In genomic region chr6:44058617-44059358, GRCh38 we compare ENCODE assay signal across 7 cellular contexts.
DNase-seq lines count a peak whose midpoint lies in the region; ATAC-seq and TF ChIP-seq lines count a peak whose summit lies in the region.

No MANE protein-coding gene starts in this region.

- H3K9me3 ChIP-seq in suprapubic skin, result no peaks in the 10 kb centered on the region

- no peaks in the 10 kb centered on the region for H3K36me3 ChIP-seq in kidney epithelial cell (ENCODE audit: control insufficient read depth, insufficient read depth, low read length)
- no peaks in the 10 kb centered on the region for H3K36me3 ChIP-seq in suprapubic skin

- in situ Hi-C loops in astrocyte of the spinal cord (cut with HindIII; ENCODE audit: low sequenced_read_pairs), result no loop called here

- H3K27me3 ChIP-seq in kidney epithelial cell (ENCODE audit: control insufficient read depth, insufficient read depth, low read length), result no peaks in the 10 kb centered on the region
- H3K27me3 ChIP-seq in suprapubic skin, result no peaks in the 10 kb centered on the region

- TF ChIP-seq EP300 in suprapubic skin (IDR thresholded peaks at IDR 0.05), result no peak

- WGBS in suprapubic skin, result 42% methylated on average over 17 of the region's 19 CpGs

- no peak for TF ChIP-seq CTCF in astrocyte of the spinal cord (IDR thresholded peaks at IDR 0.05; ENCODE audit: low read depth, low read length)
- TF ChIP-seq CTCF in kidney epithelial cell (IDR thresholded peaks at IDR 0.05; ENCODE audit: insufficient read depth, low read length, poor library complexity, severe bottlenecking), result no peak
- no peak for TF ChIP-seq CTCF in suprapubic skin (IDR thresholded peaks at IDR 0.05)

- ATAC-seq in GM18868 (IDR thresholded peaks at IDR 0.05; ENCODE audit: unreplicated experiment) (peak; percentile 74), HG03139 (IDR thresholded peaks at IDR 0.05; ENCODE audit: unreplicated experiment) (peak; percentile 49)

- H3K4me1 ChIP-seq in suprapubic skin, result peaks cover 59% of the 10 kb centered on the region

- no peak overlapping the region for H3K4me3 ChIP-seq in astrocyte of the spinal cord (ENCODE audit: low read depth, low read length)
- no peak overlapping the region for H3K4me3 ChIP-seq in kidney epithelial cell (ENCODE audit: low read depth, low read length)
- no peak overlapping the region for H3K4me3 ChIP-seq in suprapubic skin

- H3K27ac ChIP-seq in suprapubic skin, result peak overlapping the region; percentile 58

- TF ChIP-seq POLR2A in suprapubic skin (IDR thresholded peaks at IDR 0.05), result peak in 1 of 2 donors; percentile 32

- DNase-seq in astrocyte of the spinal cord (ENCODE audit: low read depth, low spot score) (peak; percentile 99), kidney epithelial cell (ENCODE audit: low read depth) (peak; percentile 100), suprapubic skin (ENCODE audit: low spot score in 2 of 2) (peak; percentile 87 to 92), iPS-NIHi7 (ENCODE audit: extremely low spot score) (no peak), NCI-H69 (lab: John Stamatoyannopoulos, UW) (no peak)

Comparison
In these comparisons a context has a peak if more than half of its experiments do, and no peak if none do; other contexts are left out.
1. DNase-seq: peak in astrocyte of the spinal cord (single experiment), kidney epithelial cell (single experiment) and suprapubic skin (2 of 2); none in iPS-NIHi7 (single experiment) and NCI-H69 (single experiment).